17 cellular contexts compared by ENCODE assay signal in the genomic region with DNA sequence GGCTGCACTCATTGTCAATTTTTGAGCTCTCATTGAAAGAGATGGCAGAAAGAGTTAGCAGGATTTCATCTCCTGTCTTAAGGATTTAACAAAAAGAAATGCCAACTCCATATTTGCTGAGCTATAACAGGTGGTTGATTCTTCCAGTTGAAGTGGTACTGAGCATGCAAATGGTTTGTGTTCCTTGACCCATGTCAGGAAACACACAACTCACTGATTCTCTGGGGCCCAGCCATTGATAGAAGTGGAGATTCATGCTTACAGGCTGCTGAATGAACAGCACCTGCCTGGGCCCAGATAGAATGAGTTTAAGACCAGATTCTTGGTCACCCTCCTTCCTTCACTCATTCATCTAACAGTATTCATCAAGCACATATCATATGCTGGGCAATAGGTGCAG.
DNase-seq lines count a peak whose midpoint lies in the region; ATAC-seq lines count a peak whose summit lies in the region.
"Had no signal": no experiment of that assay in that cellular context is flagged by ENCODE, and none has a peak within 500 bp of the region (broad histone marks: within the 10 kb centered on the region; RNA-seq: fewer than 3 reads in every experiment).

No MANE protein-coding gene starts in this region.

- H3K4me2 ChIP-seq in BLaER1 = peak overlapping the region; percentile 8; the same call in 1 of the 2 replicates

- DNase-seq in NCI-H526 (lab: John Stamatoyannopoulos, UW) (peak; percentile 14 to 51), germinal center (ENCODE audit: low spot score) (peak; percentile 36), substantia nigra (lab: John Stamatoyannopoulos, UW) (no peak), NCI-H1694 treated with DMSO at 0.1 percent for 48 hours (lab: John Stamatoyannopoulos, UW) (no peak), NCI-H524 treated with DMSO at 0.1 percent for 48 hours (lab: John Stamatoyannopoulos, UW) (no peak), KBM-7 (no peak)
- DNase-seq: activated CD4-positive, alpha-beta T cell treated with anti-CD3 and anti-CD28 coated beads, Interleukin-2, amount 10 ng/mL, durations not matched to agents 24 days and 14 days; Caco-2; caudate nucleus; effector memory CD4-positive, alpha-beta T cell; hypothalamus; NCI-H2107; SHP77 treated with DMSO at 0.1 percent for 48 hours; uterus had no signal

- in situ Hi-C loops in KBM-7 (cut with MboI; ENCODE audit: low pct_unique_long_range_greater_than_20kb, low sequenced_read_pairs) = no loop called here

- H3K9ac ChIP-seq in BLaER1 = no peak overlapping the region
- H3K9ac ChIP-seq: parathyroid adenoma had no signal

- H3K4me1 ChIP-seq in BLaER1 = peaks cover 35% of the 10 kb centered on the region
- H3K4me1 ChIP-seq: Caco-2, parathyroid adenoma had no signal

- no peaks in the 10 kb centered on the region for H3K27me3 ChIP-seq in BLaER1
- H3K27me3 ChIP-seq: uterus had no signal

- no peaks in the 10 kb centered on the region for H3K9me3 ChIP-seq in BLaER1
- H3K9me3 ChIP-seq: Caco-2, uterus had no signal

- ATAC-seq in GM19397 (IDR thresholded peaks at IDR 0.05; ENCODE audit: unreplicated experiment) = peak; percentile 44

- H3K4me3 ChIP-seq in BLaER1 = no peak overlapping the region
- H3K4me3 ChIP-seq: uterus had no signal

- 0 out of 2 replicates have a peak, but pooled peaks cover 6% of the 10 kb centered on the region for H4K20me1 ChIP-seq in BLaER1

- H3K36me3 ChIP-seq in BLaER1 = peaks cover 17% of the 10 kb centered on the region
- H3K36me3 ChIP-seq: uterus had no signal

- H3K27ac ChIP-seq in BLaER1 (no peak overlapping the region), substantia nigra (ENCODE audit: low read depth, low read length, poor library complexity, severe bottlenecking) (no peak overlapping the region)
- H3K27ac ChIP-seq: parathyroid adenoma, uterus had no signal

Comparison
In these comparisons a context has a peak if more than half of its experiments do, and no peak if none do; other contexts are left out.
1. DNase-seq: peak in NCI-H526 (2 of 2) and germinal center (single experiment); none in substantia nigra (0 of 49), NCI-H1694 treated with DMSO at 0.1 percent for 48 hours (single experiment), NCI-H524 treated with DMSO at 0.1 percent for 48 hours (single experiment) and KBM-7 (single experiment).